In the genomic region with DNA sequence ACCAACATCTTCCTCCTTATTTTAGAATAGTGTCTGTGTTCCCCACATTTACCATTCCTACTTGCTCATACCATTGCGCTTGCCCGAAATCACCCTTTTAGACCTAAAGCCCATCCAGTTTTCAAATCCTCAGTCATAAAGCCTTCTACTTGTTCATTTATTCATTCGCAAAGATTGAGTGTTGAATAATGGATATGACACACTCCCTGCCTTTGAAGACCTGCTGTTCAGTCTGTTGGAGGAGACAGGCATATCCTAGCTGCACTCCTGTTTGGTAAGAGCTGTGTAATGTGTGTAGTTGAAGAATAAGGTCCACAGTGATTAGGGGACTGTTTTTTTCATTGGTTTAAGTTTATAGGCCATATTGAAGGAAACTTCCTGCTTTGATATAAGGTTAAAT, we compare ENCODE assay signal across 9 cellular contexts. TPM values are rescaled to one million over a fixed set of nuclear protein-coding genes. Genes with fewer than 3 reads are reported as not detected.
A peak's percentile ranks its signal among the peaks of the same experiment; 100 is the strongest.
DNase-seq lines count a peak whose midpoint lies in the region; ATAC-seq, FAIRE-seq and TF ChIP-seq lines count a peak whose summit lies in the region.
"Had no signal": no experiment of that assay in that cellular context is flagged by ENCODE, and none has a peak within 500 bp of the region (broad histone marks: within the 10 kb centered on the region; RNA-seq: fewer than 3 reads in every experiment).

No MANE protein-coding gene starts in this region.

- TF ChIP-seq CTCF in GM12878 (IDR thresholded peaks at IDR 0.05 in 2 of 3, conservative IDR thresholded peaks at IDR 0.05 in 1 of 3; ENCODE audit: control insufficient read depth in 2 of 3, extremely low read depth in 1 of 3, insufficient read depth in 1 of 3, low read depth in 3 of 3, low read length in 3 of 3) = no peak

- 92% methylated on average over 3 of the region's 3 CpGs for WGBS in GM12878 (ENCODE audit: insufficient coverage, insufficient replicate concordance, low lambda C conversion rate, missing lambda C conversion rate)

- H3K27me3 ChIP-seq in GM12878 (replicated peaks in 1 of 2; ENCODE audit: control insufficient read depth in 2 of 2, insufficient read depth in 2 of 2, low read length in 1 of 2) = no peaks in the 10 kb centered on the region

- H3K36me3 Mint-ChIP-seq in naive thymus-derived CD8-positive, alpha-beta T cell = peaks cover 0 to 15% (median 3%) of the 10 kb centered on the region in 3 donors

- POLR2A ChIA-PET in GM12878 (lab: Charles Lee) = no interaction called here
- POLR2A ChIA-PET in naive thymus-derived CD8-positive, alpha-beta T cell (lab: Charles Lee) = no interaction called here

- no peaks in the 10 kb centered on the region for H3K9me3 Mint-ChIP-seq in naive thymus-derived CD8-positive, alpha-beta T cell

- H3K27me3 Mint-ChIP-seq in naive thymus-derived CD8-positive, alpha-beta T cell = no peaks in the 10 kb centered on the region

- H3K27ac ChIP-seq in GM12878 (ENCODE audit: control insufficient read depth, insufficient read depth) = no peak overlapping the region

- peaks cover 19 to 47% (median 43%) of the 10 kb centered on the region in 4 donors for H3K4me1 Mint-ChIP-seq in naive thymus-derived CD8-positive, alpha-beta T cell

- FAIRE-seq in GM12878 (lab: Jason Lieb, UNC) = no peak

- H3K27ac Mint-ChIP-seq in naive thymus-derived CD8-positive, alpha-beta T cell = peak overlapping the region; percentile 63 to 99 (median 95)

- TF ChIP-seq EP300 in GM12878 (IDR thresholded peaks at IDR 0.05; ENCODE audit: borderline replicate concordance in 1 of 2, control insufficient read depth in 1 of 2, low read depth in 2 of 2, low read length in 2 of 2) = no peak

- no peaks in the 10 kb centered on the region for H3K9me3 ChIP-seq in GM12878 (replicated peaks; ENCODE audit: control insufficient read depth, insufficient read depth, low read length)

- intact Hi-C loops in GM12878 (cut with micrococcal nuclease; ENCODE audit: unreplicated experiment) = no loop called here

- H3K36me3 ChIP-seq in GM12878 (ENCODE audit: control insufficient read depth in 2 of 2, insufficient read depth in 2 of 2, low read length in 1 of 2) = no peaks in the 10 kb centered on the region

- RAD21 ChIA-PET in GM12878 (lab: Charles Lee; ENCODE audit: unreplicated experiment) = interaction anchor here (1.0 kb wide), 1 partner anchor 13 kb away, joined by 4 read pairs; no protein-coding TSS in a partner anchor

- in situ Hi-C loops in G401 (cut with HindIII; ENCODE audit: low sequenced_read_pairs) = no loop called here
- in situ Hi-C loops in GM12878 (cut with MboI) = no loop called here

- no peaks in the 10 kb centered on the region for H4K20me1 ChIP-seq in GM12878 (ENCODE audit: control insufficient read depth, insufficient read depth)

- peak overlapping the region; percentile 71 to 98 (median 92) for H3K4me3 Mint-ChIP-seq in naive thymus-derived CD8-positive, alpha-beta T cell

- TF ChIP-seq POLR2A in GM12878 (IDR thresholded peaks at IDR 0.05; ENCODE audit: low read depth, low read length) = no peak

- peak overlapping the region; percentile 38; the same call in 1 of the 2 replicates for H3K9ac ChIP-seq in GM12878 (ENCODE audit: control insufficient read depth, insufficient read depth, low read length)

- TF ChIP-seq RAD21 in GM12878 (IDR thresholded peaks at IDR 0.05; ENCODE audit: insufficient read depth, low read depth, low read length) = no peak

- no TSS peak for BruUV-seq in GM12878 (replicated peaks; lab: Mats Ljungman, UMichigan)

- CTCF ChIA-PET in GM12878 (lab: Yijun Ruan, JAX) = interaction anchor here (1.8 kb wide), 1 partner anchor 10 kb away, joined by 8 read pairs; no protein-coding TSS in a partner anchor

- DNase-seq in G401 (ENCODE audit: low spot score) (peak; percentile 2), GM12878 (ENCODE audit: low read depth, low spot score) (no peak), medulla oblongata (ENCODE audit: extremely low spot score) (no peak), cortex of kidney (lab: John Stamatoyannopoulos, UW) (no peak), NCI-H510A (lab: John Stamatoyannopoulos, UW) (no peak)
- no peak for DNase-seq in Jurkat, Clone E6-1 (ENCODE audit: low read depth, low spot score)
- no peak for DNase-seq in naive thymus-derived CD8-positive, alpha-beta T cell
- no peak for DNase-seq in stimulated activated naive CD4-positive, alpha-beta T cell treated with Interleukin-2 at 50 U/mL for 16 hours (lab: John Stamatoyannopoulos, UW)
- DNase-seq: hypothalamus had no signal

- peaks cover 4% of the 10 kb centered on the region for H3K4me1 ChIP-seq in GM12878 (ENCODE audit: control insufficient read depth, insufficient read depth, low read length)

- peaks cover 37% of the 10 kb centered on the region for H3K79me2 ChIP-seq in GM12878 (ENCODE audit: control insufficient read depth, insufficient read depth, low read length)

- no peak for ATAC-seq in GM12878
- ATAC-seq in naive thymus-derived CD8-positive, alpha-beta T cell = no peak

- peak overlapping the region; percentile 73 for H3K4me2 ChIP-seq in GM12878 (ENCODE audit: control insufficient read depth, insufficient read depth)

- H2AFZ ChIP-seq in GM12878 (ENCODE audit: control insufficient read depth, low read depth, low read length) = no peak overlapping the region

- SMC1A ChIA-PET in GM12878 (lab: Charles Lee; ENCODE audit: uncharacterized antibody, unreplicated experiment) = interaction anchor here (0.7 kb wide), 1 partner anchor 15 kb away, joined by 3 read pairs; no protein-coding TSS in a partner anchor

- peak overlapping the region; percentile 88; the same call in 1 of the 2 replicates for H3K4me3 ChIP-seq in Jurkat, Clone E6-1 (ENCODE audit: low read length)
- peak overlapping the region; percentile 84 for H3K4me3 ChIP-seq in GM12878

TF ChIP-seq in GM12878, 131 proteins besides CTCF, POLR2A, EP300 and RAD21 (continues in another document):
- TF ChIP-seq CEBPB (IDR thresholded peaks at IDR 0.05; ENCODE audit: borderline replicate concordance in 1 of 2, low read depth in 2 of 2, low read length in 2 of 2) (no peak), ZSCAN29 (IDR thresholded peaks at IDR 0.05) (no peak), MTA2 (IDR thresholded peaks at IDR 0.05; ENCODE audit: low read depth) (no peak), FOXK2 (IDR thresholded peaks at IDR 0.05) (no peak), ZNF24 (IDR thresholded peaks at IDR 0.05) (no peak), ATF7 (IDR thresholded peaks at IDR 0.05; ENCODE audit: low read depth) (no peak), CBFB (IDR thresholded peaks at IDR 0.05; ENCODE audit: low read depth) (no peak)
- TF ChIP-seq, protein P1, sequence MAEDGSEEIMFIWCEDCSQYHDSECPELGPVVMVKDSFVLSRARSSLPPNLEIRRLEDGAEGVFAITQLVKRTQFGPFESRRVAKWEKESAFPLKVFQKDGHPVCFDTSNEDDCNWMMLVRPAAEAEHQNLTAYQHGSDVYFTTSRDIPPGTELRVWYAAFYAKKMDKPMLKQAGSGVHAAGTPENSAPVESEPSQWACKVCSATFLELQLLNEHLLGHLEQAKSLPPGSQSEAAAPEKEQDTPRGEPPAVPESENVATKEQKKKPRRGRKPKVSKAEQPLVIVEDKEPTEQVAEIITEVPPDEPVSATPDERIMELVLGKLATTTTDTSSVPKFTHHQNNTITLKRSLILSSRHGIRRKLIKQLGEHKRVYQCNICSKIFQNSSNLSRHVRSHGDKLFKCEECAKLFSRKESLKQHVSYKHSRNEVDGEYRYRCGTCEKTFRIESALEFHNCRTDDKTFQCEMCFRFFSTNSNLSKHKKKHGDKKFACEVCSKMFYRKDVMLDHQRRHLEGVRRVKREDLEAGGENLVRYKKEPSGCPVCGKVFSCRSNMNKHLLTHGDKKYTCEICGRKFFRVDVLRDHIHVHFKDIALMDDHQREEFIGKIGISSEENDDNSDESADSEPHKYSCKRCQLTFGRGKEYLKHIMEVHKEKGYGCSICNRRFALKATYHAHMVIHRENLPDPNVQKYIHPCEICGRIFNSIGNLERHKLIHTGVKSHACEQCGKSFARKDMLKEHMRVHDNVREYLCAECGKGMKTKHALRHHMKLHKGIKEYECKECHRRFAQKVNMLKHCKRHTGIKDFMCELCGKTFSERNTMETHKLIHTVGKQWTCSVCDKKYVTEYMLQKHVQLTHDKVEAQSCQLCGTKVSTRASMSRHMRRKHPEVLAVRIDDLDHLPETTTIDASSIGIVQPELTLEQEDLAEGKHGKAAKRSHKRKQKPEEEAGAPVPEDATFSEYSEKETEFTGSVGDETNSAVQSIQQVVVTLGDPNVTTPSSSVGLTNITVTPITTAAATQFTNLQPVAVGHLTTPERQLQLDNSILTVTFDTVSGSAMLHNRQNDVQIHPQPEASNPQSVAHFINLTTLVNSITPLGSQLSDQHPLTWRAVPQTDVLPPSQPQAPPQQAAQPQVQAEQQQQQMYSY (CRISPR knock-in tag; IDR thresholded peaks at IDR 0.05) = no peak

RNA-seq across cellular contexts. Expression of a gene that starts 1.7 kb away (rescaled TPM):
- 23.1 and 23.9 TPM in 2 replicates for total RNA-seq in G401 (2014; rRNA removed; shearing (Covaris generic))
- 55.4 TPM for polyA plus RNA-seq in Jurkat, Clone E6-1 (2012; ENCODE audit: insufficient read depth, insufficient read length)
- total RNA-seq in GM12878 (2013; cell fraction: nucleolus; rRNA removed) = 108 and 116 TPM in 2 replicates
- total RNA-seq in GM12878 (2014; rRNA removed) = 42.0 and 45.3 TPM in 2 replicates
- 41.9 and 42.0 TPM in 2 replicates for total RNA-seq in GM12878 (2014; rRNA removed; fragmentation: Illumina TruSeq; extraction: Trizol)
- total RNA-seq in GM12878 (2021) = 45.7 and 47.5 TPM in 2 replicates
- 36.5 TPM for polyA plus RNA-seq in GM12878 (2011; ENCODE audit: low read depth)
- 46.3 and 67.1 TPM in 2 replicates for polyA plus RNA-seq in GM12878 (2011; rRNA removed)
- 40.7 and 44.8 TPM in 2 replicates for polyA plus RNA-seq in GM12878 (2011; cell fraction: cytosol; rRNA removed)
- 25.9 and 37.1 TPM in 2 replicates for polyA plus RNA-seq in GM12878 (2011; cell fraction: nucleus; rRNA removed)
- 20.3 and 22.4 TPM in 2 replicates for polyA plus RNA-seq in GM12878 (2012)
- polyA plus RNA-seq in GM12878 (2014; fragmentation: Illumina TruSeq; extraction: Trizol) = 44.2 and 57.8 TPM in 2 replicates
- polyA plus RNA-seq in GM12878 (2014; fragmentation: Nextera tagmentation; extraction: Ambion mirVana) = 10 to 100 TPM; 18.2 to 34.6 TPM
- 41.3 and 47.8 TPM in 2 replicates for polyA plus RNA-seq in GM12878 (2014; rRNA removed)
- polyA plus RNA-seq in GM12878 (2016; fragmentation: Nextera tagmentation; extraction: Ambion mirVana) = 10 to 100 TPM; 50.0 to 51.9 TPM
- polyA minus RNA-seq in GM12878 (2011; rRNA and poly(A)+ RNA removed) = 47.8 and 64.6 TPM in 2 replicates
- polyA minus RNA-seq in GM12878 (2011; cell fraction: cytosol; rRNA and poly(A)+ RNA removed) = 17.8 and 21.5 TPM in 2 replicates
- 18.4 and 28.2 TPM in 2 replicates for polyA minus RNA-seq in GM12878 (2011; cell fraction: nucleus; rRNA and poly(A)+ RNA removed)
- 10 to 100 TPM; 50.3 to 52.9 TPM for total RNA-seq in naive thymus-derived CD8-positive, alpha-beta T cell
- 10 to 100 TPM; 27.3 to 32.0 (median 29.9) TPM for polyA plus RNA-seq in naive thymus-derived CD8-positive, alpha-beta T cell
